In the genomic region with DNA sequence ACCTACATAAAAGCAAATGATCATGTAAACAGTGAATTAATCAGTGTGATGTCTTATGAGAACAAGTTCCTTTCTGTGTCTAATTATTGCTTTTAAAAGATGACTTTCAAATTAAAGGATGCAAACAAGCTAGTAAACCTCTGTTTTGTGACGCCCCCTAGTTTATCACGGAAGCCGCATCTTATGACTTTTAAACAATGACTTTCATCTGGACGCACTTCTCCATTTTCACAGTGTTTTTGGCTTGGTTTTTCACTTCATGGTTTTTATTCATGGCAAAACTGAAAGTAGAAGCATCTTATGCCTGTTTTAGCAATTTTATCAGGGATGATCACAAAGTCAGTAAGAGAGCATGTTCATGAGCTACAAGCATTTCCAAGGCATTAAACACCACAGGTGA, we compare ENCODE assay signal across 1 cellular context.
TF ChIP-seq lines count a peak whose summit lies in the region.

No MANE protein-coding gene starts in this region.

TF ChIP-seq in GM12878, 131 proteins besides CTCF, POLR2A, EP300 and RAD21 (continued from another document):
- TF ChIP-seq, protein P1, sequence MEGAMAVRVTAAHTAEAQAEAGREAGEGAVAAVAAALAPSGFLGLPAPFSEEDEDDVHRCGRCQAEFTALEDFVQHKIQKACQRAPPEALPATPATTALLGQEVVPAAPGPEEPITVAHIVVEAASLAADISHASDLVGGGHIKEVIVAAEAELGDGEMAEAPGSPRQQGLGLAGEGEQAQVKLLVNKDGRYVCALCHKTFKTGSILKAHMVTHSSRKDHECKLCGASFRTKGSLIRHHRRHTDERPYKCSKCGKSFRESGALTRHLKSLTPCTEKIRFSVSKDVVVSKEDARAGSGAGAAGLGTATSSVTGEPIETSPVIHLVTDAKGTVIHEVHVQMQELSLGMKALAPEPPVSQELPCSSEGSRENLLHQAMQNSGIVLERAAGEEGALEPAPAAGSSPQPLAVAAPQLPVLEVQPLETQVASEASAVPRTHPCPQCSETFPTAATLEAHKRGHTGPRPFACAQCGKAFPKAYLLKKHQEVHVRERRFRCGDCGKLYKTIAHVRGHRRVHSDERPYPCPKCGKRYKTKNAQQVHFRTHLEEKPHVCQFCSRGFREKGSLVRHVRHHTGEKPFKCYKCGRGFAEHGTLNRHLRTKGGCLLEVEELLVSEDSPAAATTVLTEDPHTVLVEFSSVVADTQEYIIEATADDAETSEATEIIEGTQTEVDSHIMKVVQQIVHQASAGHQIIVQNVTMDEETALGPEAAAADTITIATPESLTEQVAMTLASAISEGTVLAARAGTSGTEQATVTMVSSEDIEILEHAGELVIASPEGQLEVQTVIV (IDR thresholded peaks at IDR 0.05; ENCODE audit: borderline replicate concordance, partially characterized antibody) = no peak
- TF ChIP-seq SPI1 (IDR thresholded peaks at IDR 0.05; ENCODE audit: borderline replicate concordance, insufficient read depth, low read depth, low read length) = peak; percentile 89
- TF ChIP-seq POU2F2 (IDR thresholded peaks at IDR 0.05; ENCODE audit: borderline replicate concordance, low read depth, low read length) = no peak
- TF ChIP-seq IKZF1 (conservative IDR thresholded peaks at IDR 0.05) = no peak
- TF ChIP-seq NBN (IDR thresholded peaks at IDR 0.05) = no peak
